9 cellular contexts compared by ENCODE assay signal in genomic region chr9:127021664-127022337, GRCh38.
DNase-seq lines count a peak whose midpoint lies in the region; ATAC-seq and TF ChIP-seq lines count a peak whose summit lies in the region.
"Had no signal": no experiment of that assay in that cellular context is flagged by ENCODE, and none has a peak within 500 bp of the region (broad histone marks: within the 10 kb centered on the region; RNA-seq: fewer than 3 reads in every experiment).

No MANE protein-coding gene starts in this region.

- H3K4me1 ChIP-seq in GM23338 (ENCODE audit: insufficient read depth) (no peaks in the 10 kb centered on the region), Caco-2 (0 out of 2 replicates have a peak, but pooled peaks cover 3% of the 10 kb centered on the region)

- H3K27me3 ChIP-seq in GM23338 (ENCODE audit: insufficient read depth) = no peaks in the 10 kb centered on the region
- no peaks in the 10 kb centered on the region for H3K27me3 ChIP-seq in Caco-2 (replicated peaks; ENCODE audit: control insufficient read depth, insufficient read depth, low read length)

- H3K4me3 ChIP-seq in GM23338 (no peak overlapping the region), Caco-2 (ENCODE audit: low read depth, low read length) (no peak overlapping the region)

- intact Hi-C loops in activated CD4-positive, alpha-beta memory T cell treated with anti-CD3 and anti-CD28 coated beads for 36 hours (cut with micrococcal nuclease) = no loop called here
- intact Hi-C loops in Caco-2 (cut with micrococcal nuclease; ENCODE audit: unreplicated experiment) = no loop called here

- BruUV-seq in Caco-2 (replicated peaks; lab: Mats Ljungman, UMichigan) = no TSS peak

- H3K9me3 Mint-ChIP-seq in brain = no peaks in the 10 kb centered on the region
- no peaks in the 10 kb centered on the region for H3K9me3 Mint-ChIP-seq in activated CD4-positive, alpha-beta memory T cell treated with anti-CD3 and anti-CD28 coated beads for 36 hours
- no peaks in the 10 kb centered on the region for H3K9me3 Mint-ChIP-seq in GM23338
- H3K9me3 Mint-ChIP-seq in Caco-2 (ENCODE audit: unreplicated experiment) = no peaks in the 10 kb centered on the region
- H3K9me3 Mint-ChIP-seq: naive thymus-derived CD4-positive, alpha-beta T cell had no signal

- H3K27me3 Mint-ChIP-seq in brain = no peaks in the 10 kb centered on the region
- H3K27me3 Mint-ChIP-seq in activated CD4-positive, alpha-beta memory T cell treated with anti-CD3 and anti-CD28 coated beads for 36 hours = peaks cover 1% of the 10 kb centered on the region
- H3K27me3 Mint-ChIP-seq in GM23338 (ENCODE audit: insufficient read depth, low read depth, poor library complexity) = peaks cover under 1% of the 10 kb centered on the region
- H3K27me3 Mint-ChIP-seq in Caco-2 (ENCODE audit: insufficient read depth, unreplicated experiment) = no peaks in the 10 kb centered on the region

- H3K36me3 ChIP-seq in GM23338 (ENCODE audit: insufficient read depth) = no peaks in the 10 kb centered on the region
- no peaks in the 10 kb centered on the region for H3K36me3 ChIP-seq in Caco-2 (ENCODE audit: control insufficient read depth, insufficient read depth, low read length)

- POLR2A ChIA-PET in activated CD4-positive, alpha-beta memory T cell treated with anti-CD3 and anti-CD28 coated beads for 36 hours (lab: Charles Lee) = no interaction called here
- POLR2A ChIA-PET in Caco-2 (lab: Charles Lee) = no interaction called here

- no peaks in the 10 kb centered on the region for H3K9me3 ChIP-seq in Caco-2

- H3K36me3 Mint-ChIP-seq in brain = peaks cover 4% of the 10 kb centered on the region
- H3K36me3 Mint-ChIP-seq in activated CD4-positive, alpha-beta memory T cell treated with anti-CD3 and anti-CD28 coated beads for 36 hours = no peaks in the 10 kb centered on the region
- no peaks in the 10 kb centered on the region for H3K36me3 Mint-ChIP-seq in GM23338 (ENCODE audit: low read depth)
- peaks cover 4% of the 10 kb centered on the region for H3K36me3 Mint-ChIP-seq in Caco-2 (ENCODE audit: insufficient read depth, unreplicated experiment)

- H3K4me1 Mint-ChIP-seq in brain = peaks cover 34% of the 10 kb centered on the region
- no peaks in the 10 kb centered on the region for H3K4me1 Mint-ChIP-seq in activated CD4-positive, alpha-beta memory T cell treated with anti-CD3 and anti-CD28 coated beads for 36 hours (ENCODE audit: low read depth)
- peaks cover 6% of the 10 kb centered on the region; the same call in 2 of the 3 replicates for H3K4me1 Mint-ChIP-seq in GM23338
- H3K4me1 Mint-ChIP-seq in Caco-2 (ENCODE audit: low read depth, unreplicated experiment) = peaks cover 14% of the 10 kb centered on the region

- no peaks in the 10 kb centered on the region for H3K79me2 ChIP-seq in GM23338 (replicated peaks; ENCODE audit: insufficient read depth)

- H4K20me1 ChIP-seq in GM23338 (replicated peaks; ENCODE audit: insufficient read depth) = no peaks in the 10 kb centered on the region

- H3K9me2 ChIP-seq in GM23338 (ENCODE audit: insufficient read depth) = no peaks in the 10 kb centered on the region

- H3K4me3 Mint-ChIP-seq in brain = peak overlapping the region in 2 of 5 experiments; percentile 23 to 25
- H3K4me3 Mint-ChIP-seq in activated CD4-positive, alpha-beta memory T cell treated with anti-CD3 and anti-CD28 coated beads for 36 hours = no peak overlapping the region
- H3K4me3 Mint-ChIP-seq in GM23338 = no peak overlapping the region
- H3K4me3 Mint-ChIP-seq in Caco-2 (ENCODE audit: unreplicated experiment) = no peak overlapping the region
- H3K4me3 Mint-ChIP-seq: naive thymus-derived CD4-positive, alpha-beta T cell had no signal

- no peak overlapping the region for H3K4me2 ChIP-seq in GM23338

- no peak overlapping the region for H3K27ac ChIP-seq in GM23338 (ENCODE audit: low read depth)

- TF ChIP-seq CTCF in brain (conservative IDR thresholded peaks at IDR 0.05) (no peak), GM23338 (conservative IDR thresholded peaks at IDR 0.05; ENCODE audit: low read depth in 2 of 2) (no peak), Caco-2 (IDR thresholded peaks at IDR 0.05; ENCODE audit: insufficient read depth in 1 of 2, low read depth in 1 of 2, low read length in 1 of 2, severe bottlenecking in 1 of 2, unreplicated experiment in 1 of 2) (no peak)

- no peaks in the 10 kb centered on the region for H3F3A ChIP-seq in GM23338 (replicated peaks; ENCODE audit: low read depth)

- no peak; the same call in 2 of the 3 replicates for ATAC-seq in GM23338
- ATAC-seq: naive thymus-derived CD4-positive, alpha-beta T cell had no signal

- H2AFZ ChIP-seq in GM23338 = no peak overlapping the region

- DNase-seq in LHCN-M2 (ENCODE audit: low read depth) (peak; percentile 32), left kidney (ENCODE audit: low read depth, low spot score) (peak; percentile 80), stromal cell of bone marrow (ENCODE audit: low read depth) (peak; percentile 99), GM23338 (ENCODE audit: low spot score) (no peak), Caco-2 (no peak)
- DNase-seq in activated CD4-positive, alpha-beta memory T cell treated with anti-CD3 and anti-CD28 coated beads for 36 hours = no peak
- no peak for DNase-seq in activated naive CD4-positive, alpha-beta T cell (lab: John Stamatoyannopoulos, UW)
- DNase-seq: naive thymus-derived CD4-positive, alpha-beta T cell had no signal

- peak overlapping the region; percentile 71 to 95 (median 84) for H3K27ac Mint-ChIP-seq in brain
- H3K27ac Mint-ChIP-seq in activated CD4-positive, alpha-beta memory T cell treated with anti-CD3 and anti-CD28 coated beads for 36 hours = no peak overlapping the region
- no peak overlapping the region for H3K27ac Mint-ChIP-seq in GM23338
- H3K27ac Mint-ChIP-seq in Caco-2 (ENCODE audit: unreplicated experiment) = no peak overlapping the region
- H3K27ac Mint-ChIP-seq: naive thymus-derived CD4-positive, alpha-beta T cell had no signal

- CTCF ChIA-PET in activated CD4-positive, alpha-beta memory T cell treated with anti-CD3 and anti-CD28 coated beads for 36 hours (lab: Charles Lee) = interaction anchor here (0.7 to 1.0 kb wide), 2 partner anchors 17 to 35 kb away, joined by 3 read pairs; no protein-coding TSS in a partner anchor
- CTCF ChIA-PET in Caco-2 (lab: Charles Lee) = no interaction called here

TF ChIP-seq in GM23338, 12 proteins besides CTCF, POLR2A, EP300 and RAD21 (continues in another document):
- no peak for TF ChIP-seq STAT1 (IDR thresholded peaks at IDR 0.05; ENCODE audit: unreplicated experiment)
- TF ChIP-seq ZNF462 (CRISPR knock-in tag; IDR thresholded peaks at IDR 0.05) = no peak
- no peak for TF ChIP-seq CREB1 (CRISPR knock-in tag; IDR thresholded peaks at IDR 0.05; ENCODE audit: low read depth)

Comparison
In these comparisons a context has a peak if more than half of its experiments do, and no peak if none do; other contexts are left out.
1. DNase-seq: peak in LHCN-M2 (single experiment), left kidney (single experiment) and stromal cell of bone marrow (single experiment); none in activated CD4-positive, alpha-beta memory T cell treated with anti-CD3 and anti-CD28 coated beads for 36 hours (single experiment), GM23338 (single experiment), activated naive CD4-positive, alpha-beta T cell (0 of 4) and Caco-2 (0 of 2).
2. H3K27ac Mint-ChIP-seq: peak in brain (5 of 5); none in activated CD4-positive, alpha-beta memory T cell treated with anti-CD3 and anti-CD28 coated beads for 36 hours (single experiment), GM23338 (single experiment) and Caco-2 (single experiment).